Comparison of ENCODE assay signal across 9 cellular contexts in genomic region chr9:124040186-124040920, GRCh38. TPM values are rescaled to one million over a fixed set of nuclear protein-coding genes. Genes with fewer than 3 reads are reported as not detected.
DNase-seq lines count a peak whose midpoint lies in the region; ATAC-seq and TF ChIP-seq lines count a peak whose summit lies in the region.
"Had no signal": no experiment of that assay in that cellular context is flagged by ENCODE, and none has a peak within 500 bp of the region (broad histone marks: within the 10 kb centered on the region; RNA-seq: fewer than 3 reads in every experiment).

No MANE protein-coding gene starts in this region.

- no peak overlapping the region for H3K9ac ChIP-seq in adipocyte (ENCODE audit: low read length)

- no peaks in the 10 kb centered on the region for H3K36me3 Mint-ChIP-seq in activated naive CD4-positive, alpha-beta T cell treated with anti-CD3 and anti-CD28 coated beads for 36 hours (ENCODE audit: low read depth)

- peak overlapping the region; percentile 33 for H3K4me3 Mint-ChIP-seq in activated naive CD4-positive, alpha-beta T cell treated with anti-CD3 and anti-CD28 coated beads for 36 hours

- H3K27me3 Mint-ChIP-seq in activated naive CD4-positive, alpha-beta T cell treated with anti-CD3 and anti-CD28 coated beads for 36 hours (ENCODE audit: low read depth): peaks cover 67% of the 10 kb centered on the region

- no peak for TF ChIP-seq EP300 in tibial nerve (IDR thresholded peaks at IDR 0.05)

- no peak overlapping the region for H3K27ac ChIP-seq in tibial nerve

- no peaks in the 10 kb centered on the region for H3K9me3 Mint-ChIP-seq in activated naive CD4-positive, alpha-beta T cell treated with anti-CD3 and anti-CD28 coated beads for 36 hours

- CTCF ChIA-PET in activated naive CD4-positive, alpha-beta T cell treated with anti-CD3 and anti-CD28 coated beads for 36 hours (lab: Charles Lee): interaction anchor here (0.6 to 4.1 kb wide), 27 partner anchors 8 to 782 kb away, joined by 3 to 31 read pairs (median 5); no protein-coding TSS in a partner anchor

- H3K4me1 Mint-ChIP-seq in activated naive CD4-positive, alpha-beta T cell treated with anti-CD3 and anti-CD28 coated beads for 36 hours (ENCODE audit: low read depth): peaks cover 9% of the 10 kb centered on the region

- 26 to 29% methylated on average over 18 to 20 of the region's 21 CpGs for WGBS in tibial nerve, 2 donors

- H3K27me3 ChIP-seq in adipocyte (replicated peaks; ENCODE audit: control insufficient read depth, insufficient read depth, low read length) (peaks cover 36% of the 10 kb centered on the region), tibial nerve (peaks cover 0 to 94% of the 10 kb centered on the region in 2 donors)

- H3K4me1 ChIP-seq in adipocyte (ENCODE audit: control insufficient read depth, insufficient read depth, low read length) (peaks cover 11% of the 10 kb centered on the region), tibial nerve (peaks cover 0 to 28% (median 16%) of the 10 kb centered on the region in 4 donors)

- H3K4me3 ChIP-seq in adipocyte (ENCODE audit: low read length) (peak overlapping the region; percentile 59), tibial nerve (peak overlapping the region; percentile 26 to 45 (median 28))

- TF ChIP-seq CTCF in tibial nerve (IDR thresholded peaks at IDR 0.05): no peak

- no peak overlapping the region for H3K27ac Mint-ChIP-seq in activated naive CD4-positive, alpha-beta T cell treated with anti-CD3 and anti-CD28 coated beads for 36 hours

- ATAC-seq in left lobe of liver (peak; percentile 47), HG02678 (IDR thresholded peaks at IDR 0.05; ENCODE audit: unreplicated experiment) (no peak), HG03196 (IDR thresholded peaks at IDR 0.05; ENCODE audit: unreplicated experiment) (no peak)

- TF ChIP-seq POLR2A in tibial nerve (IDR thresholded peaks at IDR 0.05): no peak

- H3K9me3 ChIP-seq in adipocyte (ENCODE audit: control insufficient read depth, low read length) (no peaks in the 10 kb centered on the region), tibial nerve (no peaks in the 10 kb centered on the region)

- intact Hi-C loops in activated naive CD4-positive, alpha-beta T cell treated with anti-CD3 and anti-CD28 coated beads for 36 hours (cut with micrococcal nuclease): loop anchor here (2.0 to 5.0 kb wide), 3 partner anchors 44 to 638 kb away; no protein-coding TSS in a partner anchor

- no peaks in the 10 kb centered on the region for H3K36me3 ChIP-seq in adipocyte (ENCODE audit: control insufficient read depth, insufficient read depth, low read length, severe bottlenecking)
- no peaks in the 10 kb centered on the region for H3K36me3 ChIP-seq in tibial nerve

- peak; percentile 32 for DNase-seq in activated naive CD4-positive, alpha-beta T cell treated with anti-CD3 and anti-CD28 coated beads for 36 hours
- DNase-seq in activated naive CD4-positive, alpha-beta T cell treated with anti-CD3 and anti-CD28 coated beads, Interleukin-2, amount 50 U/mL, for 16 hours: no peak
- DNase-seq in adipocyte (ENCODE audit: low read depth) (peak; percentile 24), left lobe of liver (ENCODE audit: low spot score) (no peak), tibial nerve (ENCODE audit: low spot score in 2 of 2) (no peak), NCI-H2107 (lab: John Stamatoyannopoulos, UW) (no peak)
- DNase-seq: NCI-H1105 treated with DMSO at 0.1 percent for 48 hours had no signal

RNA-seq across cellular contexts. Expression of gene LHX2, which starts 28.8 kb away (rescaled TPM):
- not detected for total RNA-seq in activated naive CD4-positive, alpha-beta T cell treated with anti-CD3 and anti-CD28 coated beads for 36 hours
- total RNA-seq in left lobe of liver (2.9 TPM), tibial nerve (not detected)

Comparison
In these comparisons a context has a peak if more than half of its experiments do, and no peak if none do; other contexts are left out.
1. DNase-seq: peak in activated naive CD4-positive, alpha-beta T cell treated with anti-CD3 and anti-CD28 coated beads for 36 hours (single experiment) and adipocyte (single experiment); none in activated naive CD4-positive, alpha-beta T cell treated with anti-CD3 and anti-CD28 coated beads, Interleukin-2, amount 50 U/mL, for 16 hours (single experiment), left lobe of liver (single experiment), tibial nerve (0 of 2) and NCI-H2107 (single experiment).